Comparison of ENCODE assay signal across 23 cellular contexts in the genomic region with DNA sequence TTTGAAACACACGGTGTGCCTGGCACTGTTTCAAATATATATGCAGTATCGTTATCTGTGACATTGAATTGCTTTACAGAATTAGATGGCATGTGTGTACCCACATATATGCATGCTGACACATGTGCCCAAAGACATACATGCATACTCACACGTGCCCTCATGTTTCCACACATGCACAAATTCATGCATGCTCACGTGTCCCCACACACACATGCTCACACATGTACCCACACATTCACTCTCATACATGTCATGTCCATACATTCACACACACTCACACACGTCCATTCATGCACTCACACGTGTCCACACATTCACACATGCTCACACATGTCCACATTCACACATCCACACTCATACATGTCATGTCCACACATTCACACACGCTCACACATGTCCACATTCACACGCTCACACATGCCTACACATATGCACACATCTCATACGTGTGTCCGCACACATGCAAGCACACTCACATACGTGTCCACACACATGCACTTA. TPM values are rescaled to one million over a fixed set of nuclear protein-coding genes. Genes with fewer than 3 reads are reported as not detected.
DNase-seq lines count a peak whose midpoint lies in the region; ATAC-seq and TF ChIP-seq lines count a peak whose summit lies in the region.
"Had no signal": no experiment of that assay in that cellular context is flagged by ENCODE, and none has a peak within 500 bp of the region (broad histone marks: within the 10 kb centered on the region; RNA-seq: fewer than 3 reads in every experiment).

No MANE protein-coding gene starts in this region.

- peaks cover 40% of the 10 kb centered on the region for H3K36me3 Mint-ChIP-seq in activated CD8-positive, alpha-beta T cell treated with anti-CD3 and anti-CD28 coated beads, Interleukin-2, amount 10 ng/mL, durations not matched to agents 7 days and 5 days (ENCODE audit: low read depth)
- peaks cover 17 to 46% (median 25%) of the 10 kb centered on the region in 5 donors for H3K36me3 Mint-ChIP-seq in naive thymus-derived CD4-positive, alpha-beta T cell
- H3K36me3 Mint-ChIP-seq: mesothelial cell of epicardium had no signal

- H3K4me3 Mint-ChIP-seq in activated CD8-positive, alpha-beta T cell treated with anti-CD3 and anti-CD28 coated beads, Interleukin-2, amount 10 ng/mL, durations not matched to agents 7 days and 5 days = no peak overlapping the region
- peak overlapping the region in 3 of 10 donors; percentile 6 to 45 (median 40) for H3K4me3 Mint-ChIP-seq in naive thymus-derived CD4-positive, alpha-beta T cell
- H3K4me3 Mint-ChIP-seq: mesothelial cell of epicardium, neural progenitor cell had no signal

- H3K4me1 ChIP-seq in left ventricle myocardium inferior = peaks cover 18% of the 10 kb centered on the region
- peaks cover 0 to 20% of the 10 kb centered on the region in 2 donors for H3K4me1 ChIP-seq in right atrium auricular region
- H3K4me1 ChIP-seq in naive thymus-derived CD4-positive, alpha-beta T cell (ENCODE audit: control insufficient read depth in 2 of 2, insufficient read depth in 2 of 2, low read length in 2 of 2) = no peaks in the 10 kb centered on the region
- H3K4me1 ChIP-seq: esophagus squamous epithelium, neural progenitor cell, prostate gland had no signal

- no peak for ATAC-seq in activated CD8-positive, alpha-beta T cell treated with anti-CD3 and anti-CD28 coated beads, Interleukin-2, amount 10 ng/mL, durations not matched to agents 7 days and 5 days
- ATAC-seq in naive thymus-derived CD4-positive, alpha-beta T cell = peak; percentile 17

- CTCF ChIA-PET in activated CD8-positive, alpha-beta T cell treated with anti-CD3 and anti-CD28 coated beads, Interleukin-2, amount 10 ng/mL, durations not matched to agents 7 days and 5 days (lab: Charles Lee) = no interaction called here
- CTCF ChIA-PET in naive thymus-derived CD4-positive, alpha-beta T cell (lab: Charles Lee) = no interaction called here

- H3K4me3 ChIP-seq in left ventricle myocardium inferior (peak overlapping the region; percentile 51), right atrium auricular region (no peak overlapping the region)
- no peak overlapping the region for H3K4me3 ChIP-seq in naive thymus-derived CD4-positive, alpha-beta T cell (ENCODE audit: low read length)
- H3K4me3 ChIP-seq: esophagus squamous epithelium, neural progenitor cell, prostate gland, skin epidermis had no signal

- TF ChIP-seq CTCF in left ventricle myocardium inferior (IDR thresholded peaks at IDR 0.05; ENCODE audit: borderline replicate concordance) (no peak), right atrium auricular region (IDR thresholded peaks at IDR 0.05) (no peak)

- H3K36me3 ChIP-seq in left ventricle myocardium inferior (peaks cover 17% of the 10 kb centered on the region), right atrium auricular region (peaks cover 14% of the 10 kb centered on the region)
- H3K36me3 ChIP-seq in naive thymus-derived CD4-positive, alpha-beta T cell (ENCODE audit: control insufficient read depth in 2 of 3, insufficient read depth in 3 of 3, low read length in 3 of 3) = peaks cover 32 to 73% (median 36%) of the 10 kb centered on the region in 3 experiments
- H3K36me3 ChIP-seq: neural progenitor cell had no signal

- H3K9me3 ChIP-seq in left ventricle myocardium inferior (replicated peaks) = no peaks in the 10 kb centered on the region
- H3K9me3 ChIP-seq in right atrium auricular region = no peaks in the 10 kb centered on the region
- H3K9me3 ChIP-seq in naive thymus-derived CD4-positive, alpha-beta T cell (ENCODE audit: control insufficient read depth in 2 of 3, low read length in 3 of 3) = no peaks in the 10 kb centered on the region
- H3K9me3 ChIP-seq: esophagus squamous epithelium, prostate gland had no signal

- H3K4me1 Mint-ChIP-seq in activated CD8-positive, alpha-beta T cell treated with anti-CD3 and anti-CD28 coated beads, Interleukin-2, amount 10 ng/mL, durations not matched to agents 7 days and 5 days (ENCODE audit: low read depth) = peaks cover 3% of the 10 kb centered on the region
- H3K4me1 Mint-ChIP-seq in naive thymus-derived CD4-positive, alpha-beta T cell = peaks cover 0 to 21% (median 5%) of the 10 kb centered on the region in 7 donors
- H3K4me1 Mint-ChIP-seq: mesothelial cell of epicardium had no signal

- DNase-seq in left ventricle myocardium inferior = no peak
- DNase-seq in right atrium auricular region (ENCODE audit: low spot score) = no peak
- DNase-seq in activated CD8-positive, alpha-beta T cell treated with anti-CD3 and anti-CD28 coated beads, Interleukin-2, amount 10 ng/mL, durations not matched to agents 7 days and 5 days = no peak
- DNase-seq in naive thymus-derived CD4-positive, alpha-beta T cell = no peak
- DNase-seq in substantia nigra (lab: John Stamatoyannopoulos, UW) = no peak
- DNase-seq in GF-D8 (lab: John Stamatoyannopoulos, UW) = no peak
- no peak for DNase-seq in NCI-H1092 treated with DMSO at 0.1 percent for 48 hours (lab: John Stamatoyannopoulos, UW)
- no peak for DNase-seq in NCI-H1694 treated with DMSO at 0.1 percent for 48 hours (lab: John Stamatoyannopoulos, UW)
- DNase-seq: activated CD4-positive, alpha-beta T cell treated with anti-CD3 and anti-CD28 coated beads for 48 hours; activated gamma-delta T cell treated with Interleukin-2 at 50 U/mL for 16 hours; effector memory CD4-positive, alpha-beta T cell; esophagus squamous epithelium; MV-4-11; NCI-H1930; NCI-H226; NCI-H82; OCI-M1; stimulated activated naive CD4-positive, alpha-beta T cell had no signal

- H3K9me3 Mint-ChIP-seq in activated CD8-positive, alpha-beta T cell treated with anti-CD3 and anti-CD28 coated beads, Interleukin-2, amount 10 ng/mL, durations not matched to agents 7 days and 5 days (ENCODE audit: insufficient read depth) = no peaks in the 10 kb centered on the region
- peaks cover 0 to 18% (median 0%) of the 10 kb centered on the region in 11 donors for H3K9me3 Mint-ChIP-seq in naive thymus-derived CD4-positive, alpha-beta T cell

- no peaks in the 10 kb centered on the region for H3K27me3 Mint-ChIP-seq in activated CD8-positive, alpha-beta T cell treated with anti-CD3 and anti-CD28 coated beads, Interleukin-2, amount 10 ng/mL, durations not matched to agents 7 days and 5 days (ENCODE audit: low read depth)
- no peaks in the 10 kb centered on the region for H3K27me3 Mint-ChIP-seq in naive thymus-derived CD4-positive, alpha-beta T cell

- no peaks in the 10 kb centered on the region for H3K27me3 ChIP-seq in left ventricle myocardium inferior (ENCODE audit: low read depth)
- H3K27me3 ChIP-seq in right atrium auricular region = no peaks in the 10 kb centered on the region
- H3K27me3 ChIP-seq in naive thymus-derived CD4-positive, alpha-beta T cell (ENCODE audit: control insufficient read depth in 2 of 2, insufficient read depth in 2 of 2, low read length in 2 of 2) = no peaks in the 10 kb centered on the region
- H3K27me3 ChIP-seq: esophagus squamous epithelium, neural progenitor cell had no signal

- peak overlapping the region; percentile 46 for H3K27ac ChIP-seq in left ventricle myocardium inferior (replicated peaks)
- H3K27ac ChIP-seq in right atrium auricular region = no peak overlapping the region
- no peak overlapping the region for H3K27ac ChIP-seq in naive thymus-derived CD4-positive, alpha-beta T cell (ENCODE audit: low read depth, low read length)
- no peak overlapping the region for H3K27ac ChIP-seq in substantia nigra (ENCODE audit: low read depth, low read length, poor library complexity, severe bottlenecking)
- H3K27ac ChIP-seq: esophagus squamous epithelium, neural progenitor cell, prostate gland, skin epidermis had no signal

- intact Hi-C loops in left ventricle myocardium inferior (cut with micrococcal nuclease) = no loop called here
- intact Hi-C loops in naive thymus-derived CD4-positive, alpha-beta T cell (cut with micrococcal nuclease) = loop anchor here in 1 of 2 donors (10.0 kb wide), 1 partner anchor 177 kb away; no protein-coding TSS in a partner anchor

- POLR2A ChIA-PET in activated CD8-positive, alpha-beta T cell treated with anti-CD3 and anti-CD28 coated beads, Interleukin-2, amount 10 ng/mL, durations not matched to agents 7 days and 5 days (lab: Charles Lee) = no interaction called here
- POLR2A ChIA-PET in naive thymus-derived CD4-positive, alpha-beta T cell (lab: Charles Lee) = no interaction called here

- H3K27ac Mint-ChIP-seq in activated CD8-positive, alpha-beta T cell treated with anti-CD3 and anti-CD28 coated beads, Interleukin-2, amount 10 ng/mL, durations not matched to agents 7 days and 5 days = peak overlapping the region; percentile 9
- H3K27ac Mint-ChIP-seq in naive thymus-derived CD4-positive, alpha-beta T cell = peak overlapping the region in 5 of 9 donors; percentile 22 to 80 (median 48)
- H3K27ac Mint-ChIP-seq: mesothelial cell of epicardium, neural progenitor cell had no signal

RNA-seq across cellular contexts. Expression of a gene that starts 17.9 kb away (rescaled TPM):
- total RNA-seq in left ventricle myocardium inferior (0.33 TPM), right atrium auricular region (1 to 10 TPM in 1 of 2 donors, under 1 TPM in 1; 0.59 to 2.7 TPM)
- total RNA-seq in activated CD8-positive, alpha-beta T cell treated with anti-CD3 and anti-CD28 coated beads, Interleukin-2, amount 10 ng/mL, durations not matched to agents 7 days and 5 days = 1 to 10 TPM; 2.2 to 3.1 TPM
- 10 to 100 TPM in 4 of 5 experiments, 1 to 10 TPM in 1; 8.0 to 27.0 (median 19.1) TPM for total RNA-seq in naive thymus-derived CD4-positive, alpha-beta T cell
- 1 to 10 TPM; 1.3 to 1.4 TPM for polyA plus RNA-seq in naive thymus-derived CD4-positive, alpha-beta T cell
- total RNA-seq: esophagus squamous epithelium, G401 had no signal
